ENCODE assay signal across 8 cellular contexts in genomic region chr5:42994285-42995151, GRCh38. TPM values are rescaled to one million over a fixed set of nuclear protein-coding genes. Genes with fewer than 3 reads are reported as not detected.
DNase-seq lines count a peak whose midpoint lies in the region; ATAC-seq and TF ChIP-seq lines count a peak whose summit lies in the region.

No MANE protein-coding gene starts in this region.

- POLR2A ChIA-PET in A673 (lab: Charles Lee; ENCODE audit: low non-redundant PET) = interaction anchor here (0.8 kb wide), 1 partner anchor 45 kb away, joined by 5 read pairs; no protein-coding TSS in a partner anchor
- POLR2A ChIA-PET in OCI-LY7 (lab: Charles Lee) = interaction anchor here (0.7 to 6.6 kb wide), 11 partner anchors 13 to 315 kb away, joined by 3 to 71 read pairs (median 5); partner anchors contain the start of gene ZNF131

- H3K36me3 Mint-ChIP-seq in neural crest cell (ENCODE audit: low read depth) = no peaks in the 10 kb centered on the region

- H3K9me3 Mint-ChIP-seq in neural crest cell = peaks cover 3% of the 10 kb centered on the region
- H3K9me3 Mint-ChIP-seq in stimulated activated naive CD8-positive, alpha-beta T cell treated with anti-CD3 and anti-CD28 coated beads, Interleukin-15, amount 100 ng/mL, for 72 hours = no peaks in the 10 kb centered on the region

- no peaks in the 10 kb centered on the region for H4K20me1 ChIP-seq in OCI-LY7 (ENCODE audit: insufficient read depth, low read length)

- no peaks in the 10 kb centered on the region for H3K9me2 ChIP-seq in OCI-LY7 (ENCODE audit: insufficient read depth, low read length)

- no peaks in the 10 kb centered on the region for H3K79me2 ChIP-seq in OCI-LY7 (ENCODE audit: insufficient read depth, low read depth, low read length)

- H3K4me1 ChIP-seq in A673 (ENCODE audit: insufficient read depth, low read length, poor library complexity, severe bottlenecking) (peaks cover 9% of the 10 kb centered on the region), OCI-LY7 (ENCODE audit: insufficient read depth, low read length, poor library complexity, severe bottlenecking) (peaks cover 30% of the 10 kb centered on the region)

- peak; percentile 52 for ATAC-seq in HG03095 (IDR thresholded peaks at IDR 0.05; ENCODE audit: unreplicated experiment)
- ATAC-seq in stimulated activated naive CD8-positive, alpha-beta T cell treated with anti-CD3 and anti-CD28 coated beads, Interleukin-15, amount 100 ng/mL, for 72 hours = peak; percentile 71

- peak overlapping the region; percentile 61 for H3K4me3 ChIP-seq in A673 (ENCODE audit: low read depth, low read length, poor library complexity, severe bottlenecking)
- H3K4me3 ChIP-seq in OCI-LY7 (ENCODE audit: low read depth, low read length, poor library complexity, severe bottlenecking) = peak overlapping the region; percentile 79
- peak overlapping the region; percentile 83 for H3K4me3 ChIP-seq in fibroblast of mammary gland (ENCODE audit: control insufficient read depth, low read depth, low read length)

- CTCF ChIA-PET in A673 (lab: Charles Lee) (interaction anchor here (0.6 to 1.6 kb wide), 6 partner anchors 13 to 127 kb away, joined by 3 to 10 read pairs (median 6); no protein-coding TSS in a partner anchor), OCI-LY7 (lab: Charles Lee; ENCODE audit: unreplicated experiment) (interaction anchor here (0.8 to 1.3 kb wide), 4 partner anchors 13 to 47 kb away, joined by 3 to 4 read pairs (median 4); no protein-coding TSS in a partner anchor)

- peaks cover 30% of the 10 kb centered on the region for H3K4me1 Mint-ChIP-seq in neural crest cell
- H3K4me1 Mint-ChIP-seq in stimulated activated naive CD8-positive, alpha-beta T cell treated with anti-CD3 and anti-CD28 coated beads, Interleukin-15, amount 100 ng/mL, for 72 hours = peaks cover 19% of the 10 kb centered on the region

- H3K4me2 ChIP-seq in OCI-LY7 (ENCODE audit: low read length) = peak overlapping the region; percentile 88

- BruUV-seq in A673 (replicated peaks; lab: Mats Ljungman, UMichigan) (no TSS peak), OCI-LY7 (replicated peaks; lab: Mats Ljungman, UMichigan) (TSS peak; percentile 89)

- peaks cover 97% of the 10 kb centered on the region for H3K27me3 Mint-ChIP-seq in neural crest cell (ENCODE audit: low read depth)
- H3K27me3 Mint-ChIP-seq in stimulated activated naive CD8-positive, alpha-beta T cell treated with anti-CD3 and anti-CD28 coated beads, Interleukin-15, amount 100 ng/mL, for 72 hours = no peaks in the 10 kb centered on the region

- H3K27ac ChIP-seq in A673 (ENCODE audit: low read depth, low read length, poor library complexity, severe bottlenecking) = peak overlapping the region; percentile 77
- H3K27ac ChIP-seq in OCI-LY7 (ENCODE audit: low read depth, low read length, poor library complexity, severe bottlenecking) = peak overlapping the region; percentile 63

- H2AFZ ChIP-seq in OCI-LY7 (ENCODE audit: low read length) = peak overlapping the region; percentile 89

- TF ChIP-seq POLR2A in GM18526 (IDR thresholded peaks at IDR 0.05; ENCODE audit: extremely low read depth, insufficient read length) = peak; percentile 18

- H3K27ac Mint-ChIP-seq in neural crest cell (ENCODE audit: unreplicated experiment) = no peak overlapping the region
- H3K27ac Mint-ChIP-seq in stimulated activated naive CD8-positive, alpha-beta T cell treated with anti-CD3 and anti-CD28 coated beads, Interleukin-15, amount 100 ng/mL, for 72 hours = peak overlapping the region; percentile 100

- DNase-seq in A673 (ENCODE audit: low spot score) (peak; percentile 96), OCI-LY7 (ENCODE audit: low spot score) (peak; percentile 92), fibroblast of mammary gland (ENCODE audit: low read depth) (peak; percentile 92), neural crest cell (ENCODE audit: low read depth, low spot score) (peak; percentile 87)
- DNase-seq in activated T-cell treated with anti-CD3 and anti-CD28 coated beads, Interleukin-2, amount 50 U/mL, for 48 hours = peak; percentile 90 to 93
- DNase-seq in stimulated activated naive CD8-positive, alpha-beta T cell treated with anti-CD3 and anti-CD28 coated beads, Interleukin-15, amount 100 ng/mL, for 72 hours = peak; percentile 89 to 91

- no peaks in the 10 kb centered on the region for H3K27me3 ChIP-seq in A673 (replicated peaks; ENCODE audit: insufficient read depth, low read depth, low read length, poor library complexity)

- H3K9me3 ChIP-seq in A673 (ENCODE audit: low read depth, low read length, poor library complexity, severe bottlenecking) = no peaks in the 10 kb centered on the region
- H3K9me3 ChIP-seq in OCI-LY7 (ENCODE audit: low read length) = 0 out of 2 replicates have a peak, but pooled peaks cover under 1% of the 10 kb centered on the region

- TF ChIP-seq CTCF in A673 (conservative IDR thresholded peaks at IDR 0.05; ENCODE audit: low read depth, low read length) = peak; percentile 88
- peak; percentile 86 for TF ChIP-seq CTCF in OCI-LY7 (conservative IDR thresholded peaks at IDR 0.05; ENCODE audit: low read length)
- TF ChIP-seq CTCF in fibroblast of mammary gland (conservative IDR thresholded peaks at IDR 0.05; ENCODE audit: control insufficient read depth, insufficient read depth, low read depth, low read length) = peak; percentile 80
- TF ChIP-seq CTCF in neural crest cell (conservative IDR thresholded peaks at IDR 0.05) = peak; percentile 83

- peak overlapping the region; percentile 91 for H3K4me3 Mint-ChIP-seq in neural crest cell
- H3K4me3 Mint-ChIP-seq in stimulated activated naive CD8-positive, alpha-beta T cell treated with anti-CD3 and anti-CD28 coated beads, Interleukin-15, amount 100 ng/mL, for 72 hours = peak overlapping the region; percentile 100

- H3K36me3 ChIP-seq in A673 (ENCODE audit: insufficient read depth, low read length, poor library complexity, severe bottlenecking) (no peaks in the 10 kb centered on the region), OCI-LY7 (ENCODE audit: insufficient read depth, low read length) (no peaks in the 10 kb centered on the region)

- intact Hi-C loops in A673 (cut with micrococcal nuclease; ENCODE audit: unreplicated experiment) (loop anchor here (1.0 to 5.0 kb wide), 5 partner anchors 24 to 82 kb away; partner anchors contain the start of gene ANXA2R), OCI-LY7 (cut with micrococcal nuclease; ENCODE audit: unreplicated experiment) (loop anchor here (1.0 to 10.0 kb wide), 7 partner anchors 14 to 490 kb away; partner anchors contain the start of genes ANXA2R, TMEM267 and ZNF131)

RNA-seq across cellular contexts. Expression of gene ANXA2R, which starts 45.6 kb away (rescaled TPM):
- 1.4 and 1.9 TPM in 2 replicates for total RNA-seq in A673 (2021)
- total RNA-seq in OCI-LY7 (2014; rRNA removed; shearing (Covaris generic)) = 13.5 and 15.4 TPM in 2 replicates
- 11.4 and 15.1 TPM in 2 replicates for total RNA-seq in OCI-LY7 (2022)
- 1.0 and 1.2 TPM in 2 replicates for total RNA-seq in neural crest cell

Comparison
In these comparisons a context has a peak if more than half of its experiments do, and no peak if none do; other contexts are left out.
1. Peak in every context shown above with its lines: DNase-seq, ATAC-seq, H3K4me3 ChIP-seq and H3K27ac ChIP-seq.